2 cellular contexts compared by ENCODE assay signal in the genomic region with DNA sequence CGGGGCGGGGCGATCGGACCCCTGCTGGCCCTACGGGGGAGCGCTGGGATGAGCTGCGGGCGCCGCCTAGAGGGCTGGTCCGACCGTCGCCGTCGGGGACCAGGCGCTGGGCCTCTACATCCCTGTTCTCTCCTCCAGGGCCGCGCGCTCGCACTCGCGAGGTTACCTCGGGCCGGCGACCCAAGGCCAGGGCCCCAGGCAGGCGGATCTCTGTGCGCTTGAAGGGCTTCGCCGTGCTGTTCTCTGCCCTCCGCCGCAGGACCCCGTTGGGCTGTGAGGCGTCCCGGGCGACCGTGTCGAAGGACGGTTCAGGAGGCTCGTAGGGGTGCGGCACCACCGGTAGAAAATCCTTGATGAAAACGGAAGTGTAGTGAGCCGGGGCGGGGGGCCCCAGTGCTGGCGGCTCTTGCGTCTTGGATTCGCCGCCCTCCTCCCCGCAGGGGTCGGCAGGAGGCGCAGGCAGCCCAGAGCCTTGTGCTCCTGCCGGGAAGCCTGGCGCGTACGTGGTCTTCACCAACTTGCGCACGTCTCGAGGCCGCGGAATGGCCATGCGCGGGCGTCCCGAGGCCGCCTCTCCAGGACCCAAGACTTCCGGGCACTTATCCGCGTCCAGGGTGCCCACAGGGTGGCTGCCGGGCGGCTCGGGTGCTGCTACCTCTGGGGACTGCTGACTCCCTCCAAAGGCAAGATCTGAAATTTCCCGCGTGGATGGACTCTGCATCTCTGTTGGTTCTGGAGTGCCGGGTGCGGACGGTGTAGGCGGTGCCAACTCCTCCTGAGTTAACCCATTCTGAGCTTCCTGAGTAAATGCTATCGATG.
TF ChIP-seq lines count a peak whose summit lies in the region.

No MANE protein-coding gene starts in this region.

TF ChIP-seq in liver, 16 proteins besides CTCF, POLR2A, EP300 and RAD21:
- TF ChIP-seq FOXA1 (IDR thresholded peaks at IDR 0.05), result no peak
- TF ChIP-seq, protein P1, sequence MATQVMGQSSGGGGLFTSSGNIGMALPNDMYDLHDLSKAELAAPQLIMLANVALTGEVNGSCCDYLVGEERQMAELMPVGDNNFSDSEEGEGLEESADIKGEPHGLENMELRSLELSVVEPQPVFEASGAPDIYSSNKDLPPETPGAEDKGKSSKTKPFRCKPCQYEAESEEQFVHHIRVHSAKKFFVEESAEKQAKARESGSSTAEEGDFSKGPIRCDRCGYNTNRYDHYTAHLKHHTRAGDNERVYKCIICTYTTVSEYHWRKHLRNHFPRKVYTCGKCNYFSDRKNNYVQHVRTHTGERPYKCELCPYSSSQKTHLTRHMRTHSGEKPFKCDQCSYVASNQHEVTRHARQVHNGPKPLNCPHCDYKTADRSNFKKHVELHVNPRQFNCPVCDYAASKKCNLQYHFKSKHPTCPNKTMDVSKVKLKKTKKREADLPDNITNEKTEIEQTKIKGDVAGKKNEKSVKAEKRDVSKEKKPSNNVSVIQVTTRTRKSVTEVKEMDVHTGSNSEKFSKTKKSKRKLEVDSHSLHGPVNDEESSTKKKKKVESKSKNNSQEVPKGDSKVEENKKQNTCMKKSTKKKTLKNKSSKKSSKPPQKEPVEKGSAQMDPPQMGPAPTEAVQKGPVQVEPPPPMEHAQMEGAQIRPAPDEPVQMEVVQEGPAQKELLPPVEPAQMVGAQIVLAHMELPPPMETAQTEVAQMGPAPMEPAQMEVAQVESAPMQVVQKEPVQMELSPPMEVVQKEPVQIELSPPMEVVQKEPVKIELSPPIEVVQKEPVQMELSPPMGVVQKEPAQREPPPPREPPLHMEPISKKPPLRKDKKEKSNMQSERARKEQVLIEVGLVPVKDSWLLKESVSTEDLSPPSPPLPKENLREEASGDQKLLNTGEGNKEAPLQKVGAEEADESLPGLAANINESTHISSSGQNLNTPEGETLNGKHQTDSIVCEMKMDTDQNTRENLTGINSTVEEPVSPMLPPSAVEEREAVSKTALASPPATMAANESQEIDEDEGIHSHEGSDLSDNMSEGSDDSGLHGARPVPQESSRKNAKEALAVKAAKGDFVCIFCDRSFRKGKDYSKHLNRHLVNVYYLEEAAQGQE (IDR thresholded peaks at IDR 0.05), result no peak
- TF ChIP-seq TAF1 (conservative IDR thresholded peaks at IDR 0.05), result no peak
- no peak for TF ChIP-seq RXRA (IDR thresholded peaks at IDR 0.05)
- TF ChIP-seq NR2F2 (IDR thresholded peaks at IDR 0.05), result no peak
- no peak for TF ChIP-seq HNF4G (IDR thresholded peaks at IDR 0.05)
- no peak for TF ChIP-seq HNF4A (conservative IDR thresholded peaks at IDR 0.05)
- no peak for TF ChIP-seq YY1 (IDR thresholded peaks at IDR 0.05)

TF ChIP-seq in HepG2, 621 proteins besides CTCF, POLR2A, EP300 and RAD21:
- TF ChIP-seq ZNF616 (CRISPR knock-in tag; IDR thresholded peaks at IDR 0.05; ENCODE audit: low read depth) (no peak), ZNF737 (CRISPR knock-in tag; IDR thresholded peaks at IDR 0.05; ENCODE audit: borderline replicate concordance) (no peak), TBL1XR1 (IDR thresholded peaks at IDR 0.05; ENCODE audit: borderline replicate concordance, low read length, partially characterized antibody) (no peak), ZNF781 (CRISPR knock-in tag; IDR thresholded peaks at IDR 0.05; ENCODE audit: borderline replicate concordance, not compliant biosample characterization) (no peak), SRSF4 (IDR thresholded peaks at IDR 0.05; ENCODE audit: low read depth, low read length, poor library complexity, severe bottlenecking) (no peak), ZNF773 (CRISPR knock-in tag; IDR thresholded peaks at IDR 0.05; ENCODE audit: borderline replicate concordance) (no peak), SAP130 (CRISPR knock-in tag; IDR thresholded peaks at IDR 0.05; ENCODE audit: low read depth) (no peak), ZSCAN22 (CRISPR knock-in tag; IDR thresholded peaks at IDR 0.05) (no peak), IRX3 (CRISPR knock-in tag; IDR thresholded peaks at IDR 0.05; ENCODE audit: borderline replicate concordance, low read depth) (no peak), MTF2 (CRISPR knock-in tag; IDR thresholded peaks at IDR 0.05; ENCODE audit: borderline replicate concordance) (no peak), ZNF350 (CRISPR knock-in tag; IDR thresholded peaks at IDR 0.05; ENCODE audit: borderline replicate concordance, low read depth) (no peak), ZNF567 (CRISPR knock-in tag; IDR thresholded peaks at IDR 0.05; ENCODE audit: borderline replicate concordance) (no peak), SETDB1 (CRISPR knock-in tag; IDR thresholded peaks at IDR 0.05; ENCODE audit: borderline replicate concordance) (no peak)
- TF ChIP-seq, protein P2, sequence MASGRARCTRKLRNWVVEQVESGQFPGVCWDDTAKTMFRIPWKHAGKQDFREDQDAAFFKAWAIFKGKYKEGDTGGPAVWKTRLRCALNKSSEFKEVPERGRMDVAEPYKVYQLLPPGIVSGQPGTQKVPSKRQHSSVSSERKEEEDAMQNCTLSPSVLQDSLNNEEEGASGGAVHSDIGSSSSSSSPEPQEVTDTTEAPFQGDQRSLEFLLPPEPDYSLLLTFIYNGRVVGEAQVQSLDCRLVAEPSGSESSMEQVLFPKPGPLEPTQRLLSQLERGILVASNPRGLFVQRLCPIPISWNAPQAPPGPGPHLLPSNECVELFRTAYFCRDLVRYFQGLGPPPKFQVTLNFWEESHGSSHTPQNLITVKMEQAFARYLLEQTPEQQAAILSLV (CRISPR knock-in tag; IDR thresholded peaks at IDR 0.05; ENCODE audit: borderline replicate concordance), result no peak
- TF ChIP-seq, protein P3, sequence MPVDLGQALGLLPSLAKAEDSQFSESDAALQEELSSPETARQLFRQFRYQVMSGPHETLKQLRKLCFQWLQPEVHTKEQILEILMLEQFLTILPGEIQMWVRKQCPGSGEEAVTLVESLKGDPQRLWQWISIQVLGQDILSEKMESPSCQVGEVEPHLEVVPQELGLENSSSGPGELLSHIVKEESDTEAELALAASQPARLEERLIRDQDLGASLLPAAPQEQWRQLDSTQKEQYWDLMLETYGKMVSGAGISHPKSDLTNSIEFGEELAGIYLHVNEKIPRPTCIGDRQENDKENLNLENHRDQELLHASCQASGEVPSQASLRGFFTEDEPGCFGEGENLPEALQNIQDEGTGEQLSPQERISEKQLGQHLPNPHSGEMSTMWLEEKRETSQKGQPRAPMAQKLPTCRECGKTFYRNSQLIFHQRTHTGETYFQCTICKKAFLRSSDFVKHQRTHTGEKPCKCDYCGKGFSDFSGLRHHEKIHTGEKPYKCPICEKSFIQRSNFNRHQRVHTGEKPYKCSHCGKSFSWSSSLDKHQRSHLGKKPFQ (CRISPR knock-in tag; IDR thresholded peaks at IDR 0.05; ENCODE audit: insufficient replicate concordance), result no peak
- TF ChIP-seq, protein P4, sequence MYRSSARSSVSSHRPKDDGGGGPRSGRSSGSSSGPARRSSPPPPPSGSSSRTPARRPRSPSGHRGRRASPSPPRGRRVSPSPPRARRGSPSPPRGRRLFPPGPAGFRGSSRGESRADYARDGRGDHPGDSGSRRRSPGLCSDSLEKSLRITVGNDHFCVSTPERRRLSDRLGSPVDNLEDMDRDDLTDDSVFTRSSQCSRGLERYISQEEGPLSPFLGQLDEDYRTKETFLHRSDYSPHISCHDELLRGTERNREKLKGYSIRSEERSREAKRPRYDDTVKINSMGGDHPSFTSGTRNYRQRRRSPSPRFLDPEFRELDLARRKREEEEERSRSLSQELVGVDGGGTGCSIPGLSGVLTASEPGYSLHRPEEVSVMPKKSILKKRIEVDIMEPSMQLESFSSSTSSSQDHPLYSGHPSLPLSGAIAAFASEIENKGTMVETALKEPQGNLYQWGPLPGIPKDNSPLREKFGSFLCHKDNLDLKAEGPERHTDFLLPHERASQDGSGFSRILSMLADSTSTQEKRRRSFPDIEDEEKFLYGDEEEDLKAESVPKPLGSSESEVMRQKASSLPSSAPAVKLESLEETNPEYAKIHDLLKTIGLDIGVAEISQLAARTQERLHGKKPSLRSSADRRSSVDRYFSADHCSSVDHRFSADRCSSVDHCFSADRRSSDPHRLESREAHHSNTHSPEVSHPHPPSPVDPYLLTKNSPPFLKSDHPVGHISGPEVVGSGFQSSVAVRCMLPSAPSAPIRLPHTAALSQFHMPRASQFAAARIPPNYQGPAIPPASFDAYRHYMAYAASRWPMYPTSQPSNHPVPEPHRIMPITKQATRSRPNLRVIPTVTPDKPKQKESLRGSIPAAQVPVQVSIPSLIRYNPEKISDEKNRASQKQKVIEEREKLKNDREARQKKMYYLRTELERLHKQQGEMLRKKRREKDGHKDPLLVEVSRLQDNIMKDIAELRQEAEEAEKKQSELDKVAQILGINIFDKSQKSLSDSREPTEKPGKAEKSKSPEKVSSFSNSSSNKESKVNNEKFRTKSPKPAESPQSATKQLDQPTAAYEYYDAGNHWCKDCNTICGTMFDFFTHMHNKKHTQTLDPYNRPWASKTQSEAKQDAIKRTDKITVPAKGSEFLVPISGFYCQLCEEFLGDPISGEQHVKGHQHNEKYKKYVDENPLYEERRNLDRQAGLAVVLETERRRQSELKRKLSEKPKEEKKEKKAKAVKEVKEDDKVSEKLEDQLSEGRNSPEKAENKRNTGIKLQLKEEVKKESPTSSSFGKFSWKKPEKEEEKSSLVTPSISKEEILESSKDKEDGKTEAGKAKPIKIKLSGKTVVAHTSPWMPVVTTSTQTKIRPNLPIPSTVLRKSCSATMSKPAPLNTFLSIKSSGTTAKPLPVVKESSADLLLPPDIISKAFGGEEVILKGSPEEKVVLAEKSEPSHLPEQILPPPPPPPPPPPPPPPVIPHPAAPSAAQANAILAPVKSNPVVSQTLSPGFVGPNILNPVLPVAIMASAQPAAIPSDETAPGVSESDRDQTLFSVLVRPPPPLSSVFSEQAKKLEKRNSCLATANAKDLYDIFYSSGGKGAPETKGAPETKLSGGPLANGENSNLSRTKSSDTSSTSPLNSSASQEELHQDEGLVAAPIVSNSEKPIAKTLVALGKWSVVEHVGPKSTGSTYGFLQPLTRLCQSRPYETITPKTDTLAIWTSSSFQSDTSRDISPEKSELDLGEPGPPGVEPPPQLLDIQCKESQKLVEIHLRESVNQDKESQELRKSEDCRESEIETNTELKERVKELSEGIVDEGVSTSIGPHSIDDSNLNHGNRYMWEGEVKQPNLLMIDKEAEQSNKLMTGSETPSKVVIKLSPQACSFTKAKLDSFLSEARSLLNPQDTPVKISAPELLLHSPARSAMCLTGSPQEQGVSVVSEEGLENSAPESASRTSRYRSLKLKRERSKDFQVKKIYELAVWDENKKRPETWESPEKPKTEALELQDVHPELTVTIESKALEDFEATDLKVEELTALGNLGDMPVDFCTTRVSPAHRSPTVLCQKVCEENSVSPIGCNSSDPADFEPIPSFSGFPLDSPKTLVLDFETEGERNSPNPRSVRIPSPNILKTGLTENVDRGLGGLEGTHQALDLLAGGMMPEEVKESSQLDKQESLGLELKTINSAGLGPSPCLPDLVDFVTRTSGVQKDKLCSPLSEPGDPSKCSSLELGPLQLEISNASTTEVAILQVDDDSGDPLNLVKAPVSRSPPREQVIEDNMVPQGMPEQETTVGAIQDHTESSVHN (CRISPR knock-in tag; IDR thresholded peaks at IDR 0.05), result no peak
